25 cellular contexts compared by ENCODE assay signal in the genomic region with DNA sequence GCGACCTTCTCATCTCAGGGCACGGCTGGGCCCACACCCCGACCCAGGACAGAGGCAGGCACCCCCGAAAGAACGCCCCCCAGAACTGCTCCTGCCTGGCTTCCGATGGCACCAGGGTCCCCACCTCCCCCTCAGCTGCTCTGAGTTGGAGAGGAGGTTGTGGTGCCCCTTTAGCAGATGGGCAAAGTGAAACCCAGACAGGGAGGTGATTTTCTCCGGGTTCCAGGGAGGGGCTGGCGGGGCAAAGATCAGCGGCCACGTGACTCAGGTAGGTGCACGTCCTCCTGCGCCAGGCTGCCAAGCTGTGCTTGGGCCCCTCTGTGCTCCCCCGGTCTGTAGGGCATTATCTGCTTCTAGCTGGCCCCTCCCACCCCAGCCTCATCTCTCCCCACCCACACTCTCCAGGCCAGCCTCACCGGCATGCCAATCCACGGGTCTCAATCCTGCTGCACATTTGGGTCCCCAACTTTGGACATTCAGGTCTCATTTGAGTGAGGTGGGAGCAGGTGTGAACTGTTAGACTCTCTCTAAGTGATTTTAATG.
"Had no signal": no experiment of that assay in that cellular context is flagged by ENCODE, and none has a peak within 500 bp of the region (broad histone marks: within the 10 kb centered on the region; RNA-seq: fewer than 3 reads in every experiment).

No MANE protein-coding gene starts in this region.

- FAIRE-seq: pancreas had no signal

- H3K36me3 ChIP-seq: pancreas, spleen, stomach, suprapubic skin, tibial artery, transverse colon, upper lobe of right lung, uterus had no signal

- ATAC-seq: naive thymus-derived CD8-positive, alpha-beta T cell; natural killer cell treated with Interleukin-12 subunit alpha and Interleukin-12 subunit beta and Interleukin-15 and Interleukin-18, amount 100 ng/mL, for 72 hours; pancreas; psoas muscle; sciatic nerve; stimulated activated effector memory CD8-positive, alpha-beta T cell treated with anti-CD3 and anti-CD28 coated beads, Interleukin-12 subunit alpha, Interleukin-12 subunit beta, amount 100 ng/mL, for 72 hours; stimulated activated naive B cell treated with anti-CD40 and anti-IgM and Interleukin-4, amounts not matched to agents 10 μg/mL and 1 μg/mL and 100 μg/mL, for 72 hours; upper lobe of right lung had no signal

- H3K9me3 ChIP-seq: pancreas, psoas muscle, suprapubic skin, testis, transverse colon, upper lobe of right lung, uterus had no signal

- H3K4me3 ChIP-seq: pancreas, psoas muscle, skin epidermis, smooth muscle cell, spleen, stomach, suprapubic skin, testis, tibial artery, transverse colon, upper lobe of right lung, uterus had no signal

- H3K4me2 ChIP-seq: smooth muscle cell had no signal

- DNase-seq: naive B cell; naive thymus-derived CD8-positive, alpha-beta T cell; nephron progenitor cell; occipital lobe; psoas muscle; right cardiac atrium; spleen; stimulated activated CD4-positive, alpha-beta T cell treated with anti-CD3 and anti-CD28 coated beads, Interleukin-12 subunit alpha, Interleukin-12 subunit beta, amount 100 ng/mL, for 4 hours; stimulated activated CD4-positive, alpha-beta T cell treated with anti-CD3 and anti-CD28 coated beads, Interleukin-1b, Interleukin-23, amount 100 ng/mL, for 48 hours; stimulated activated CD4-positive, alpha-beta T cell treated with anti-CD3 and anti-CD28 coated beads, Interleukin-4, amount 100 ng/mL, for 1 hour; stimulated activated naive B cell treated with anti-CD40 and anti-IgM and Interleukin-4, amounts not matched to agents 10 μg/mL and 1 μg/mL and 100 μg/mL, for 72 hours; stimulated activated naive CD4-positive, alpha-beta T cell treated with Interleukin-2 at 50 U/mL for 16 hours; stomach; testis; tibial artery; transverse colon; upper lobe of right lung; uterus had no signal

- H3K27me3 ChIP-seq: testis had no signal

- H3K4me1 ChIP-seq: pancreas, psoas muscle, spleen, stomach, suprapubic skin, testis, tibial artery, transverse colon, upper lobe of right lung, uterus had no signal

- H3K27ac ChIP-seq: pancreas, psoas muscle, skin epidermis, spleen, stomach, suprapubic skin, testis, tibial artery, transverse colon, upper lobe of right lung, uterus had no signal
